21 cellular contexts compared by ENCODE assay signal in genomic region chr6:26130581-26131247, GRCh38. TPM values are rescaled to one million over a fixed set of nuclear protein-coding genes. Genes with fewer than 3 reads are reported as not detected.
A peak's percentile ranks its signal among the peaks of the same experiment; 100 is the strongest.
DNase-seq lines count a peak whose midpoint lies in the region; ATAC-seq and TF ChIP-seq lines count a peak whose summit lies in the region.
"Had no signal": no experiment of that assay in that cellular context is flagged by ENCODE, and none has a peak within 500 bp of the region (broad histone marks: within the 10 kb centered on the region; RNA-seq: fewer than 3 reads in every experiment).

No MANE protein-coding gene starts in this region.

- H3K9me3 ChIP-seq in A673 (ENCODE audit: low read depth, low read length, poor library complexity, severe bottlenecking) = no peaks in the 10 kb centered on the region
- no peaks in the 10 kb centered on the region for H3K9me3 ChIP-seq in CD8-positive, alpha-beta T cell (ENCODE audit: low read length)
- no peaks in the 10 kb centered on the region for H3K9me3 ChIP-seq in heart left ventricle
- H3K9me3 ChIP-seq in tibial artery = no peaks in the 10 kb centered on the region
- H3K9me3 ChIP-seq: thoracic aorta had no signal

- ATAC-seq in CD8-positive, alpha-beta T cell = no peak
- ATAC-seq in activated B cell treated with CpG ODN at 0.5 μM for 24 hours (ENCODE audit: low read depth) (no peak), heart left ventricle (no peak)
- ATAC-seq: left ventricle myocardium superior had no signal

- WGBS in heart left ventricle, 4 donors = 92 to 97% (median 95%) methylated on average over 6 of the region's 6 CpGs

- H3K27me3 Mint-ChIP-seq in CD8-positive, alpha-beta T cell (ENCODE audit: low read depth) = no peaks in the 10 kb centered on the region
- H3K27me3 Mint-ChIP-seq in activated B cell treated with CpG ODN at 0.5 μM for 24 hours = no peaks in the 10 kb centered on the region
- H3K27me3 Mint-ChIP-seq: activated naive CD4-positive, alpha-beta T cell treated with anti-CD3 and anti-CD28 coated beads, Interleukin-2, amount 50 U/mL, for 24 hours; progenitor cell of endocrine pancreas had no signal

- H3K9me3 Mint-ChIP-seq in CD8-positive, alpha-beta T cell = no peaks in the 10 kb centered on the region
- H3K9me3 Mint-ChIP-seq in activated B cell treated with CpG ODN at 0.5 μM for 24 hours = no peaks in the 10 kb centered on the region
- H3K9me3 Mint-ChIP-seq: activated naive CD4-positive, alpha-beta T cell treated with anti-CD3 and anti-CD28 coated beads, Interleukin-2, amount 50 U/mL, for 24 hours; activated T-helper 1 cell treated with anti-CD3 and anti-CD28 coated beads, Interleukin-12 subunit alpha, Interleukin-12 subunit beta, Interleukin-2, Interleukin-4 antibody, amounts not matched to agents 30 ng/mL and 10 ng/mL and 1 ng/mL, durations not matched to agents 14 hours and 24 hours and 36 hours; neural progenitor cell had no signal

- H3K36me3 ChIP-seq in A673 (ENCODE audit: insufficient read depth, low read length, poor library complexity, severe bottlenecking) (peaks cover 11% of the 10 kb centered on the region), heart left ventricle (peaks cover 0 to 71% (median 51%) of the 10 kb centered on the region in 9 donors), tibial artery (peaks cover 11 to 24% (median 12%) of the 10 kb centered on the region in 3 donors)
- H3K36me3 ChIP-seq in CD8-positive, alpha-beta T cell (ENCODE audit: insufficient read depth, low read length) = no peaks in the 10 kb centered on the region
- H3K36me3 ChIP-seq: neural progenitor cell, thoracic aorta had no signal

- CTCF ChIA-PET in A673 (lab: Charles Lee) (no interaction called here), activated B cell treated with CpG ODN at 0.5 μM for 24 hours (lab: Charles Lee) (no interaction called here)
- CTCF ChIA-PET in CD8-positive, alpha-beta T cell (lab: Charles Lee) = interaction anchor here (1.0 kb wide), 1 partner anchor 67 kb away, joined by 4 read pairs; no protein-coding TSS in a partner anchor

- no peak overlapping the region for H3K4me3 ChIP-seq in A673 (ENCODE audit: low read depth, low read length, poor library complexity, severe bottlenecking)
- H3K4me3 ChIP-seq in CD8-positive, alpha-beta T cell (ENCODE audit: low read depth, low read length) = no peak overlapping the region
- H3K4me3 ChIP-seq in heart left ventricle = no peak overlapping the region
- no peak overlapping the region for H3K4me3 ChIP-seq in tibial artery
- H3K4me3 ChIP-seq: neural progenitor cell, thoracic aorta had no signal

- H3K27ac ChIP-seq in A673 (ENCODE audit: low read depth, low read length, poor library complexity, severe bottlenecking) (peak overlapping the region; percentile 91), heart left ventricle (no peak overlapping the region), tibial artery (no peak overlapping the region)
- no peak overlapping the region for H3K27ac ChIP-seq in CD8-positive, alpha-beta T cell (ENCODE audit: low read depth, low read length)
- H3K27ac ChIP-seq: neural progenitor cell, thoracic aorta had no signal

- H3K4me3 Mint-ChIP-seq in CD8-positive, alpha-beta T cell = no peak overlapping the region
- H3K4me3 Mint-ChIP-seq in activated B cell treated with CpG ODN at 0.5 μM for 24 hours = peak overlapping the region; percentile 11
- H3K4me3 Mint-ChIP-seq: activated naive CD4-positive, alpha-beta T cell treated with anti-CD3 and anti-CD28 coated beads, Interleukin-2, amount 50 U/mL, for 24 hours; activated T-helper 1 cell treated with anti-CD3 and anti-CD28 coated beads, Interleukin-12 subunit alpha, Interleukin-12 subunit beta, Interleukin-2, Interleukin-4 antibody, amounts not matched to agents 30 ng/mL and 10 ng/mL and 1 ng/mL, durations not matched to agents 14 hours and 24 hours and 36 hours; neural progenitor cell had no signal

- intact Hi-C loops in A673 (cut with micrococcal nuclease; ENCODE audit: unreplicated experiment) = no loop called here
- intact Hi-C loops in CD8-positive, alpha-beta T cell (cut with DNase I, micrococcal nuclease) = no loop called here
- intact Hi-C loops in activated B cell treated with CpG ODN at 0.5 μM for 24 hours (cut with micrococcal nuclease) = no loop called here
- intact Hi-C loops in heart left ventricle (cut with DNase I) = no loop called here
- intact Hi-C loops in tibial artery (cut with DNase I; ENCODE audit: low total_unique reads) = no loop called here

- no peak for TF ChIP-seq POLR2A in heart left ventricle (IDR thresholded peaks at IDR 0.05)

- H3K27ac Mint-ChIP-seq in CD8-positive, alpha-beta T cell = peak overlapping the region; percentile 47
- no peak overlapping the region for H3K27ac Mint-ChIP-seq in activated B cell treated with CpG ODN at 0.5 μM for 24 hours
- H3K27ac Mint-ChIP-seq: activated naive CD4-positive, alpha-beta T cell treated with anti-CD3 and anti-CD28 coated beads, Interleukin-2, amount 50 U/mL, for 24 hours; activated T-helper 1 cell treated with anti-CD3 and anti-CD28 coated beads, Interleukin-12 subunit alpha, Interleukin-12 subunit beta, Interleukin-2, Interleukin-4 antibody, amounts not matched to agents 30 ng/mL and 10 ng/mL and 1 ng/mL, durations not matched to agents 14 hours and 24 hours and 36 hours; neural progenitor cell; progenitor cell of endocrine pancreas had no signal

- no peaks in the 10 kb centered on the region for H3K27me3 ChIP-seq in A673 (replicated peaks; ENCODE audit: insufficient read depth, low read depth, low read length, poor library complexity)
- H3K27me3 ChIP-seq in CD8-positive, alpha-beta T cell (ENCODE audit: insufficient read depth, low read length) = no peaks in the 10 kb centered on the region
- H3K27me3 ChIP-seq in heart left ventricle = no peaks in the 10 kb centered on the region
- no peaks in the 10 kb centered on the region for H3K27me3 ChIP-seq in tibial artery
- H3K27me3 ChIP-seq: neural progenitor cell had no signal

- H3K4me1 ChIP-seq in A673 (ENCODE audit: insufficient read depth, low read length, poor library complexity, severe bottlenecking) (peaks cover 46% of the 10 kb centered on the region), heart left ventricle (peaks cover 0 to 63% (median 23%) of the 10 kb centered on the region in 12 donors), tibial artery (peaks cover 0 to 31% (median 16%) of the 10 kb centered on the region in 4 donors)
- peaks cover 34% of the 10 kb centered on the region for H3K4me1 ChIP-seq in CD8-positive, alpha-beta T cell (ENCODE audit: insufficient read depth, low read length)

- peaks cover 69% of the 10 kb centered on the region for H3K4me1 Mint-ChIP-seq in CD8-positive, alpha-beta T cell (ENCODE audit: low read depth)
- H3K4me1 Mint-ChIP-seq in activated B cell treated with CpG ODN at 0.5 μM for 24 hours = peaks cover 80% of the 10 kb centered on the region

- H3K36me3 Mint-ChIP-seq in CD8-positive, alpha-beta T cell = peaks cover 59% of the 10 kb centered on the region
- H3K36me3 Mint-ChIP-seq in activated B cell treated with CpG ODN at 0.5 μM for 24 hours (ENCODE audit: low read depth) = peaks cover 72% of the 10 kb centered on the region

- no peak for TF ChIP-seq CTCF in A673 (conservative IDR thresholded peaks at IDR 0.05; ENCODE audit: low read depth, low read length)
- no peak for TF ChIP-seq CTCF in CD8-positive, alpha-beta T cell (IDR thresholded peaks at IDR 0.05)
- TF ChIP-seq CTCF in activated B cell treated with CpG ODN at 0.5 μM for 24 hours (IDR thresholded peaks at IDR 0.05) = no peak
- no peak for TF ChIP-seq CTCF in heart left ventricle (IDR thresholded peaks at IDR 0.05)
- TF ChIP-seq CTCF in tibial artery (IDR thresholded peaks at IDR 0.05) = no peak

- no TSS peak for BruUV-seq in A673 (replicated peaks; lab: Mats Ljungman, UMichigan)

- POLR2A ChIA-PET in A673 (lab: Charles Lee; ENCODE audit: low non-redundant PET) = interaction anchor here (0.6 to 0.7 kb wide), 2 partner anchors 111 to 141 kb away, joined by 4 to 19 read pairs; a partner anchor contains a TSS
- POLR2A ChIA-PET in CD8-positive, alpha-beta T cell (lab: Charles Lee) = interaction anchor here (0.6 to 9.6 kb wide), 4 partner anchors 6 to 1175 kb away, joined by 3 to 1910 read pairs (median 17); a partner anchor contains a TSS
- POLR2A ChIA-PET in activated B cell treated with CpG ODN at 0.5 μM for 24 hours (lab: Charles Lee) = interaction anchor here (0.6 to 5.2 kb wide), 7 partner anchors 8 to 111 kb away, joined by 3 to 56 read pairs (median 3); a partner anchor contains a TSS

- DNase-seq in A673 (ENCODE audit: low spot score) = no peak
- DNase-seq in CD8-positive, alpha-beta T cell = no peak
- DNase-seq in activated B cell treated with CpG ODN at 0.5 μM for 24 hours = no peak
- DNase-seq in left kidney (ENCODE audit: low read depth, low spot score) = peak; percentile 32
- DNase-seq in heart left ventricle = no peak
- no peak for DNase-seq in H4 (ENCODE audit: low spot score)
- DNase-seq in tibial artery = no peak
- no peak for DNase-seq in stimulated activated CD4-positive, alpha-beta T cell treated with anti-CD3 and anti-CD28 coated beads, Interleukin-2, amount 100 ng/mL, for 24 hours
- DNase-seq: activated CD4-positive, CD25-positive, alpha-beta regulatory T cell treated with anti-CD3 and anti-CD28 coated beads, Interleukin-2, amount 50 U/mL, for 72 hours; DMS79; foreskin melanocyte; hypothalamus; left ventricle myocardium superior; NCI-H1092 treated with DMSO at 0.1 percent for 48 hours; NCI-H2081 treated with DMSO at 0.1 percent for 48 hours; NCI-H446 treated with DMSO at 0.1 percent for 48 hours had no signal

RNA-seq across cellular contexts. Expression of gene HFE, which starts 43.5 kb away (rescaled TPM):
- total RNA-seq in A673 (2021) (7.8 and 11.5 TPM in 2 replicates), activated B cell treated with CpG ODN at 0.5 μM for 24 hours (0.98 and 1.1 TPM in 2 replicates), heart left ventricle (10 to 100 TPM in 1 of 9 donors, 1 to 10 TPM in 8; 1.9 to 13.9 (median 3.0) TPM)
- under 1 TPM; 0.30 to 0.44 TPM for total RNA-seq in CD8-positive, alpha-beta T cell
- polyA plus RNA-seq in heart left ventricle = 1 to 10 TPM; 1.6 to 1.7 TPM
- total RNA-seq in H4 (2014; rRNA removed; shearing (Covaris generic)) = 7.8 and 13.4 TPM in 2 replicates
